ENCODE assay signal across 1 cellular context in genomic region chr1:65157546-65157941, GRCh38.
TF ChIP-seq lines count a peak whose summit lies in the region.

No MANE protein-coding gene starts in this region.

TF ChIP-seq in WTC11, 78 proteins besides CTCF, POLR2A, EP300 and RAD21 (continued from another document):
- no peak for TF ChIP-seq AFF4 (CRISPR knock-in tag; IDR thresholded peaks at IDR 0.05; ENCODE audit: borderline replicate concordance)
TF ChIP-seq in WTC11: peak in this region for 1.
